7 cellular contexts compared by ENCODE assay signal in the genomic region with DNA sequence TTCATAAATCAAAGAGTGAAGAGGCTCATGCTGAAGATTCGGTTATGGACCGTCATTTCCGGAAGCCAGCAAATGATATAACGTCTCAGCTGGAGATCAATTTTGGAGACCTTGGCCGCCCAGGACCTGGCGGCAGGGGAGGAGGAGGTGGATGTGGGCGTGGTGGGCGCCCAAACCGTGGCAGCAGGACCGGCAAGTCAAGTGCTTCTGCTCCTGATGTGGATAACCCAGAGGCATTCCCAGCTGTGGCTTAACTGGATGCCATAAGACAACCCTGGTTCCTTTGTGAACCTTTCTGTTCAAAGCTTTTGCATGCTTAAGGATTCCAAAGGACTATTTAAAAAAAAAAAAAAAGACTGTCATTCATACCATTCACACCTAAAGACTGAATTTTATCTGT.
"Had no signal": no experiment of that assay in that cellular context is flagged by ENCODE, and none has a peak within 500 bp of the region (broad histone marks: within the 10 kb centered on the region; RNA-seq: fewer than 3 reads in every experiment).

No MANE protein-coding gene starts in this region.

- H3K9ac ChIP-seq: KMS-11 had no signal

- H3K27ac ChIP-seq: HL-60, KMS-11 had no signal

- DNase-seq: IMR-90, KBM-7, KG1 had no signal

- H3K4me2 ChIP-seq: KMS-11 had no signal

- H3K4me3 ChIP-seq: K562 had no signal

- ATAC-seq: HepG2, K562 had no signal
